Comparison of ENCODE assay signal across 1 cellular context in the genomic region with DNA sequence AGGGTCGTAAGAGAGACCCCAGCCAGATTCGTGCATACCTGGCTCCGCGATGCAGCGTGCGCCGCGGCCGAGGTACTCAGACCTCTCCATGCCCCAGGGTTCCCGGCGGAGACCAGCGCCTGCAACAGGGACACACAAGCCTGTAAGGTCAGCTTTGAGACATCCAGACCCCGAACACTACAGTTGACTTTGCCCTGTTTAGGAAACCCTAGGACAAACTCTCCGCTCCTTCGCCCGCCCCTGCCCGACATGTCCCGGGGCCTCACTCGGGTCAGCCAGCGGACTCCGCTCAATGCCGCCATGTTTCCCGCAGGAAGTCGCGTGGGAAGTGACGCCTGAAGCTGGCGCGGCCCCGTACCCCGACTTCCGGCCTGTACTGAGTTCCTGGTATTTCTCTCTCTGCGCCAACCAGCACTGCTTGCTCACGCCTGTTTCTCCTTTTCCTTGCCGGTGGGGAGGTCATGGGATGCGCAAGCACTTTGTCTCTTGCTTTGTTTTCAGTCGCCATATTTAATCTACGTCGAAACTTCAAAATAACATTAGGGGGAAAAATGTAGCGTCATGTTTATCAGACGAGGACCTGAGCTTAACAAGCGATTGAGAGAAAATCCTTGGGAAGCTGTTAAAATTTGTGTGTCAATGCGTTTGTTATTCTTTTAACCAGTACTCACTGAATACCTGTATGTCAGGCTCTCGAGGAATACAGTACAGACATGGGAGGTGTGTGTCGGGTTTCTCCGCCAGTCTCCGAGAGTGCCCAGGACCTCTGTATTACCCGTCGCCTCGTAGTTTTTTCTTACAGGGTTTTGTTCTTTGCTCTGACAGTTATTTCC.
A peak's percentile ranks its signal among the peaks of the same experiment; 100 is the strongest.
TF ChIP-seq lines count a peak whose summit lies in the region.

A gene (minus strand): TSS at position 330 of the 833 bp plus-strand sequence. CDS start 28 bp downstream, at position 302.

TF ChIP-seq in K562, 482 proteins besides CTCF, POLR2A, EP300 and RAD21 (continued from another document and continues in another):
- TF ChIP-seq, protein P1, sequence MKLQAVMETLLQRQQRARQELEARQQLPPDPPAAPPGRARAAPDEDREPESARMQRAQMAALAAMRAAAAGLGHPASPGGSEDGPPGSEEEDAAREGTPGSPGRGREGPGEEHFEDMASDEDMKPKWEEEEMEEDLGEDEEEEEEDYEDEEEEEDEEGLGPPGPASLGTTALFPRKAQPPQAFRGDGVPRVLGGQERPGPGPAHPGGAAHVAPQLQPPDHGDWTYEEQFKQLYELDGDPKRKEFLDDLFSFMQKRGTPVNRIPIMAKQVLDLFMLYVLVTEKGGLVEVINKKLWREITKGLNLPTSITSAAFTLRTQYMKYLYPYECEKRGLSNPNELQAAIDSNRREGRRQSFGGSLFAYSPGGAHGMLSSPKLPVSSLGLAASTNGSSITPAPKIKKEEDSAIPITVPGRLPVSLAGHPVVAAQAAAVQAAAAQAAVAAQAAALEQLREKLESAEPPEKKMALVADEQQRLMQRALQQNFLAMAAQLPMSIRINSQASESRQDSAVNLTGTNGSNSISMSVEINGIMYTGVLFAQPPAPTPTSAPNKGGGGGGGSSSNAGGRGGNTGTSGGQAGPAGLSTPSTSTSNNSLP (IDR thresholded peaks at IDR 0.05; ENCODE audit: borderline replicate concordance, low read depth, low read length): no peak
- peak; percentile 35; the same call in 1 of the 2 replicates for TF ChIP-seq NR2C1 (IDR thresholded peaks at IDR 0.05)
- TF ChIP-seq NR2C1 (tag; IDR thresholded peaks at IDR 0.05): peak; percentile 49; the same call in 1 of the 2 replicates
- peak in 1 of 2 experiments; percentile 69; a peak in 2 of 4 replicates for TF ChIP-seq FOXA3 (CRISPR knock-in tag; conservative IDR thresholded peaks at IDR 0.05 in 1 of 2, IDR thresholded peaks at IDR 0.05 in 1 of 2)
- no peak for TF ChIP-seq ZNF699 (CRISPR knock-in tag; IDR thresholded peaks at IDR 0.05; ENCODE audit: insufficient replicate concordance)
- peak; percentile 30; the same call in 1 of the 2 replicates for TF ChIP-seq NFIC (IDR thresholded peaks at IDR 0.05)
- TF ChIP-seq GATAD2A (IDR thresholded peaks at IDR 0.05): no peak
- TF ChIP-seq SOX6 (IDR thresholded peaks at IDR 0.05): peak; percentile 42; the same call in 1 of the 2 replicates
- TF ChIP-seq, protein P2, sequence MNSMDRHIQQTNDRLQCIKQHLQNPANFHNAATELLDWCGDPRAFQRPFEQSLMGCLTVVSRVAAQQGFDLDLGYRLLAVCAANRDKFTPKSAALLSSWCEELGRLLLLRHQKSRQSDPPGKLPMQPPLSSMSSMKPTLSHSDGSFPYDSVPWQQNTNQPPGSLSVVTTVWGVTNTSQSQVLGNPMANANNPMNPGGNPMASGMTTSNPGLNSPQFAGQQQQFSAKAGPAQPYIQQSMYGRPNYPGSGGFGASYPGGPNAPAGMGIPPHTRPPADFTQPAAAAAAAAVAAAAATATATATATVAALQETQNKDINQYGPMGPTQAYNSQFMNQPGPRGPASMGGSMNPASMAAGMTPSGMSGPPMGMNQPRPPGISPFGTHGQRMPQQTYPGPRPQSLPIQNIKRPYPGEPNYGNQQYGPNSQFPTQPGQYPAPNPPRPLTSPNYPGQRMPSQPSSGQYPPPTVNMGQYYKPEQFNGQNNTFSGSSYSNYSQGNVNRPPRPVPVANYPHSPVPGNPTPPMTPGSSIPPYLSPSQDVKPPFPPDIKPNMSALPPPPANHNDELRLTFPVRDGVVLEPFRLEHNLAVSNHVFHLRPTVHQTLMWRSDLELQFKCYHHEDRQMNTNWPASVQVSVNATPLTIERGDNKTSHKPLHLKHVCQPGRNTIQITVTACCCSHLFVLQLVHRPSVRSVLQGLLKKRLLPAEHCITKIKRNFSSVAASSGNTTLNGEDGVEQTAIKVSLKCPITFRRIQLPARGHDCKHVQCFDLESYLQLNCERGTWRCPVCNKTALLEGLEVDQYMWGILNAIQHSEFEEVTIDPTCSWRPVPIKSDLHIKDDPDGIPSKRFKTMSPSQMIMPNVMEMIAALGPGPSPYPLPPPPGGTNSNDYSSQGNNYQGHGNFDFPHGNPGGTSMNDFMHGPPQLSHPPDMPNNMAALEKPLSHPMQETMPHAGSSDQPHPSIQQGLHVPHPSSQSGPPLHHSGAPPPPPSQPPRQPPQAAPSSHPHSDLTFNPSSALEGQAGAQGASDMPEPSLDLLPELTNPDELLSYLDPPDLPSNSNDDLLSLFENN (IDR thresholded peaks at IDR 0.05; ENCODE audit: low read depth in 2 of 2, low read length in 2 of 2): no peak
- TF ChIP-seq IRF2 (CRISPR knock-in tag; IDR thresholded peaks at IDR 0.05): no peak
- TF ChIP-seq ZNF583 (CRISPR knock-in tag; IDR thresholded peaks at IDR 0.05): no peak
- no peak for TF ChIP-seq ZNF311 (CRISPR knock-in tag; IDR thresholded peaks at IDR 0.05)
- TF ChIP-seq, protein P3, sequence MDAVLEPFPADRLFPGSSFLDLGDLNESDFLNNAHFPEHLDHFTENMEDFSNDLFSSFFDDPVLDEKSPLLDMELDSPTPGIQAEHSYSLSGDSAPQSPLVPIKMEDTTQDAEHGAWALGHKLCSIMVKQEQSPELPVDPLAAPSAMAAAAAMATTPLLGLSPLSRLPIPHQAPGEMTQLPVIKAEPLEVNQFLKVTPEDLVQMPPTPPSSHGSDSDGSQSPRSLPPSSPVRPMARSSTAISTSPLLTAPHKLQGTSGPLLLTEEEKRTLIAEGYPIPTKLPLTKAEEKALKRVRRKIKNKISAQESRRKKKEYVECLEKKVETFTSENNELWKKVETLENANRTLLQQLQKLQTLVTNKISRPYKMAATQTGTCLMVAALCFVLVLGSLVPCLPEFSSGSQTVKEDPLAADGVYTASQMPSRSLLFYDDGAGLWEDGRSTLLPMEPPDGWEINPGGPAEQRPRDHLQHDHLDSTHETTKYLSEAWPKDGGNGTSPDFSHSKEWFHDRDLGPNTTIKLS (IDR thresholded peaks at IDR 0.05; ENCODE audit: borderline replicate concordance, low read depth): no peak
- peak in 1 of 2 experiments; percentile 65; a peak in 2 of 4 replicates for TF ChIP-seq TBL1XR1 (IDR thresholded peaks at IDR 0.05; ENCODE audit: low read length in 2 of 2)
- 0 out of 2 replicates have a peak, but pooled peaks have one; percentile 49 for TF ChIP-seq RB1 (IDR thresholded peaks at IDR 0.05; ENCODE audit: low read depth)
- TF ChIP-seq STAG1 (CRISPR knock-in tag; IDR thresholded peaks at IDR 0.05; ENCODE audit: borderline replicate concordance): no peak
- peak; percentile 23 to 51; a peak in 1 of 4 replicates for TF ChIP-seq SIX5 (IDR thresholded peaks at IDR 0.05; ENCODE audit: borderline replicate concordance in 1 of 2, insufficient read depth in 1 of 2, low read depth in 1 of 2, low read length in 2 of 2)
- TF ChIP-seq ARNT (IDR thresholded peaks at IDR 0.05): peak in 1 of 2 experiments; percentile 48; a peak in 1 of 4 replicates
- TF ChIP-seq, protein P4, sequence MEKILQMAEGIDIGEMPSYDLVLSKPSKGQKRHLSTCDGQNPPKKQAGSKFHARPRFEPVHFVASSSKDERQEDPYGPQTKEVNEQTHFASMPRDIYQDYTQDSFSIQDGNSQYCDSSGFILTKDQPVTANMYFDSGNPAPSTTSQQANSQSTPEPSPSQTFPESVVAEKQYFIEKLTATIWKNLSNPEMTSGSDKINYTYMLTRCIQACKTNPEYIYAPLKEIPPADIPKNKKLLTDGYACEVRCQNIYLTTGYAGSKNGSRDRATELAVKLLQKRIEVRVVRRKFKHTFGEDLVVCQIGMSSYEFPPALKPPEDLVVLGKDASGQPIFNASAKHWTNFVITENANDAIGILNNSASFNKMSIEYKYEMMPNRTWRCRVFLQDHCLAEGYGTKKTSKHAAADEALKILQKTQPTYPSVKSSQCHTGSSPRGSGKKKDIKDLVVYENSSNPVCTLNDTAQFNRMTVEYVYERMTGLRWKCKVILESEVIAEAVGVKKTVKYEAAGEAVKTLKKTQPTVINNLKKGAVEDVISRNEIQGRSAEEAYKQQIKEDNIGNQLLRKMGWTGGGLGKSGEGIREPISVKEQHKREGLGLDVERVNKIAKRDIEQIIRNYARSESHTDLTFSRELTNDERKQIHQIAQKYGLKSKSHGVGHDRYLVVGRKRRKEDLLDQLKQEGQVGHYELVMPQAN (IDR thresholded peaks at IDR 0.05; ENCODE audit: borderline replicate concordance): no peak; the same call in 1 of the 2 replicates
- TF ChIP-seq CBFA2T2 (conservative IDR thresholded peaks at IDR 0.05): no peak
- no peak for TF ChIP-seq ZNF133 (CRISPR knock-in tag; IDR thresholded peaks at IDR 0.05)
- TF ChIP-seq NCOA2 (IDR thresholded peaks at IDR 0.05; ENCODE audit: partially characterized antibody in 2 of 2): no peak
- TF ChIP-seq, protein P5, sequence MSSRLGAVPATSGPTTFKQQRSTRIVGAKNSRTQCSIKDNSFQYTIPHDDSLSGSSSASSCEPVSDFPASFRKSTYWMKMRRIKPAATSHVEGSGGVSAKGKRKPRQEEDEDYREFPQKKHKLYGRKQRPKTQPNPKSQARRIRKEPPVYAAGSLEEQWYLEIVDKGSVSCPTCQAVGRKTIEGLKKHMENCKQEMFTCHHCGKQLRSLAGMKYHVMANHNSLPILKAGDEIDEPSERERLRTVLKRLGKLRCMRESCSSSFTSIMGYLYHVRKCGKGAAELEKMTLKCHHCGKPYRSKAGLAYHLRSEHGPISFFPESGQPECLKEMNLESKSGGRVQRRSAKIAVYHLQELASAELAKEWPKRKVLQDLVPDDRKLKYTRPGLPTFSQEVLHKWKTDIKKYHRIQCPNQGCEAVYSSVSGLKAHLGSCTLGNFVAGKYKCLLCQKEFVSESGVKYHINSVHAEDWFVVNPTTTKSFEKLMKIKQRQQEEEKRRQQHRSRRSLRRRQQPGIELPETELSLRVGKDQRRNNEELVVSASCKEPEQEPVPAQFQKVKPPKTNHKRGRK (tag; IDR thresholded peaks at IDR 0.05): no peak
- TF ChIP-seq PHB (CRISPR knock-in tag; IDR thresholded peaks at IDR 0.05): no peak
- peak; percentile 55; the same call in 1 of the 2 replicates for TF ChIP-seq SREBF1 (IDR thresholded peaks at IDR 0.05; ENCODE audit: borderline replicate concordance, low read depth, low read length)
- TF ChIP-seq, protein P6, sequence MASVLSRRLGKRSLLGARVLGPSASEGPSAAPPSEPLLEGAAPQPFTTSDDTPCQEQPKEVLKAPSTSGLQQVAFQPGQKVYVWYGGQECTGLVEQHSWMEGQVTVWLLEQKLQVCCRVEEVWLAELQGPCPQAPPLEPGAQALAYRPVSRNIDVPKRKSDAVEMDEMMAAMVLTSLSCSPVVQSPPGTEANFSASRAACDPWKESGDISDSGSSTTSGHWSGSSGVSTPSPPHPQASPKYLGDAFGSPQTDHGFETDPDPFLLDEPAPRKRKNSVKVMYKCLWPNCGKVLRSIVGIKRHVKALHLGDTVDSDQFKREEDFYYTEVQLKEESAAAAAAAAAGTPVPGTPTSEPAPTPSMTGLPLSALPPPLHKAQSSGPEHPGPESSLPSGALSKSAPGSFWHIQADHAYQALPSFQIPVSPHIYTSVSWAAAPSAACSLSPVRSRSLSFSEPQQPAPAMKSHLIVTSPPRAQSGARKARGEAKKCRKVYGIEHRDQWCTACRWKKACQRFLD (CRISPR knock-in tag; IDR thresholded peaks at IDR 0.05): no peak
- TF ChIP-seq PHF21A (IDR thresholded peaks at IDR 0.05; ENCODE audit: borderline replicate concordance, low read depth): no peak
- no peak for TF ChIP-seq KLF16 (IDR thresholded peaks at IDR 0.05)
- TF ChIP-seq JUNB (CRISPR knock-in tag; conservative IDR thresholded peaks at IDR 0.05): no peak
- peak; percentile 63 for TF ChIP-seq L3MBTL2 (IDR thresholded peaks at IDR 0.05)
- no peak for TF ChIP-seq MED1 (CRISPR knock-in tag; IDR thresholded peaks at IDR 0.05; ENCODE audit: borderline replicate concordance)
- TF ChIP-seq HOXB6 (CRISPR knock-in tag; IDR thresholded peaks at IDR 0.05; ENCODE audit: borderline replicate concordance): no peak
- TF ChIP-seq, protein P7, sequence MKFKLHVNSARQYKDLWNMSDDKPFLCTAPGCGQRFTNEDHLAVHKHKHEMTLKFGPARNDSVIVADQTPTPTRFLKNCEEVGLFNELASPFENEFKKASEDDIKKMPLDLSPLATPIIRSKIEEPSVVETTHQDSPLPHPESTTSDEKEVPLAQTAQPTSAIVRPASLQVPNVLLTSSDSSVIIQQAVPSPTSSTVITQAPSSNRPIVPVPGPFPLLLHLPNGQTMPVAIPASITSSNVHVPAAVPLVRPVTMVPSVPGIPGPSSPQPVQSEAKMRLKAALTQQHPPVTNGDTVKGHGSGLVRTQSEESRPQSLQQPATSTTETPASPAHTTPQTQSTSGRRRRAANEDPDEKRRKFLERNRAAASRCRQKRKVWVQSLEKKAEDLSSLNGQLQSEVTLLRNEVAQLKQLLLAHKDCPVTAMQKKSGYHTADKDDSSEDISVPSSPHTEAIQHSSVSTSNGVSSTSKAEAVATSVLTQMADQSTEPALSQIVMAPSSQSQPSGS (CRISPR knock-in tag; IDR thresholded peaks at IDR 0.05): no peak
- TF ChIP-seq, protein P8, sequence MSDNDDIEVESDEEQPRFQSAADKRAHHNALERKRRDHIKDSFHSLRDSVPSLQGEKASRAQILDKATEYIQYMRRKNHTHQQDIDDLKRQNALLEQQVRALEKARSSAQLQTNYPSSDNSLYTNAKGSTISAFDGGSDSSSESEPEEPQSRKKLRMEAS (CRISPR knock-in tag; IDR thresholded peaks at IDR 0.05): peak; percentile 71
- TF ChIP-seq ETV1 (tag; conservative IDR thresholded peaks at IDR 0.05; ENCODE audit: low read depth): peak; percentile 91
- TF ChIP-seq BRD4 (IDR thresholded peaks at IDR 0.05): no peak
- peak; percentile 81 to 83 for TF ChIP-seq NRF1 (conservative IDR thresholded peaks at IDR 0.05 in 1 of 2, IDR thresholded peaks at IDR 0.05 in 1 of 2)
- TF ChIP-seq LARP7 (IDR thresholded peaks at IDR 0.05): no peak
